ENCODE assay signal across 12 cellular contexts in genomic region chr6:138844203-138844602, GRCh38. TPM values are rescaled to one million over a fixed set of nuclear protein-coding genes. Genes with fewer than 3 reads are reported as not detected.
A peak's percentile ranks its signal among the peaks of the same experiment; 100 is the strongest.
DNase-seq lines count a peak whose midpoint lies in the region; ATAC-seq and TF ChIP-seq lines count a peak whose summit lies in the region.
"Had no signal": no experiment of that assay in that cellular context is flagged by ENCODE, and none has a peak within 500 bp of the region (broad histone marks: within the 10 kb centered on the region; RNA-seq: fewer than 3 reads in every experiment).

No MANE protein-coding gene starts in this region.

- POLR2A ChIA-PET in HEK293 (lab: Yijun Ruan, JAX) = no interaction called here

- no peaks in the 10 kb centered on the region for H3K4me1 Mint-ChIP-seq in glutamatergic neuron (ENCODE audit: low read depth, unreplicated experiment)

- H3K36me3 ChIP-seq in HEK293 (ENCODE audit: control insufficient read depth in 2 of 2, insufficient read depth in 1 of 2, low read length in 2 of 2) (no peaks in the 10 kb centered on the region), skeletal muscle satellite cell (ENCODE audit: insufficient read depth, low read length) (no peaks in the 10 kb centered on the region), BE2C (no peaks in the 10 kb centered on the region)
- H3K36me3 ChIP-seq: thyroid gland had no signal

- H3K27ac Mint-ChIP-seq in glutamatergic neuron (ENCODE audit: unreplicated experiment) = no peak overlapping the region

- H3K9me3 ChIP-seq in HEK293 (ENCODE audit: control insufficient read depth, insufficient read depth, low read depth, low read length) (no peaks in the 10 kb centered on the region), skeletal muscle satellite cell (replicated peaks; ENCODE audit: low read length) (no peaks in the 10 kb centered on the region), BE2C (no peaks in the 10 kb centered on the region)
- H3K9me3 ChIP-seq: thyroid gland had no signal

- H3K27me3 ChIP-seq in skeletal muscle satellite cell (ENCODE audit: control insufficient read depth, insufficient read depth, low read length) = no peaks in the 10 kb centered on the region
- H3K27me3 ChIP-seq in BE2C = no peaks in the 10 kb centered on the region
- H3K27me3 ChIP-seq: thyroid gland had no signal

- CTCF ChIA-PET in HEK293 (lab: Yijun Ruan, JAX) = interaction anchor here (0.6 to 1.3 kb wide), 3 partner anchors 11 to 375 kb away, joined by 3 to 4 read pairs (median 3); no protein-coding TSS in a partner anchor

- peak; percentile 98 for ATAC-seq in Right ventricle myocardium superior (ENCODE audit: poor library complexity)
- no peak for ATAC-seq in GM18861 (IDR thresholded peaks at IDR 0.05; ENCODE audit: unreplicated experiment)

- 0 out of 2 replicates have a peak, but pooled peaks cover 3% of the 10 kb centered on the region for H3K4me1 ChIP-seq in HEK293 (ENCODE audit: control insufficient read depth, insufficient read depth, low read length)
- peaks cover 8% of the 10 kb centered on the region for H3K4me1 ChIP-seq in skeletal muscle satellite cell (ENCODE audit: control insufficient read depth, insufficient read depth, low read length)
- no peaks in the 10 kb centered on the region for H3K4me1 ChIP-seq in BE2C

- peaks cover 4% of the 10 kb centered on the region for H3K36me3 Mint-ChIP-seq in glutamatergic neuron (ENCODE audit: unreplicated experiment)

- no peak overlapping the region for H3K4me3 Mint-ChIP-seq in glutamatergic neuron (ENCODE audit: unreplicated experiment)

- H3K27me3 Mint-ChIP-seq in glutamatergic neuron (ENCODE audit: unreplicated experiment) = peaks cover 3% of the 10 kb centered on the region

- TF ChIP-seq CTCF in HEK293 (tag by site-specific recombination; IDR thresholded peaks at IDR 0.05) (no peak), BE2C (IDR thresholded peaks at IDR 0.05; ENCODE audit: low read depth, low read length) (no peak), glutamatergic neuron (IDR thresholded peaks at IDR 0.05; ENCODE audit: partially characterized antibody, unreplicated experiment) (no peak)

- H3K4me2 ChIP-seq in skeletal muscle satellite cell (ENCODE audit: low read length) = peak overlapping the region; percentile 26

- H3K9ac ChIP-seq in skeletal muscle satellite cell (ENCODE audit: low read depth, low read length) = no peak overlapping the region

- intact Hi-C loops in Right ventricle myocardium superior (cut with DNase I) = no loop called here

- peak; percentile 34 for DNase-seq in RPMI7951 (ENCODE audit: low read depth)
- peak; percentile 80 for DNase-seq in Right ventricle myocardium superior
- no peak for DNase-seq in BE2C
- no peak for DNase-seq in glutamatergic neuron
- DNase-seq: activated CD4-positive, alpha-beta T cell treated with anti-CD3 and anti-CD28 coated beads, Interleukin-2, amount 50 U/mL, for 1 hour; RPMI8226; stimulated activated CD4-positive, alpha-beta T cell treated with anti-CD3 and anti-CD28 coated beads, Interleukin-2, amount 100 ng/mL, for 48 hours; thyroid gland had no signal

- peak overlapping the region; percentile 51 for H3K27ac ChIP-seq in HEK293 (ENCODE audit: extremely low read depth, low read depth, low read length)
- H3K27ac ChIP-seq: thyroid gland had no signal

- H3K9me3 Mint-ChIP-seq in glutamatergic neuron (ENCODE audit: unreplicated experiment) = no peaks in the 10 kb centered on the region

- no peak overlapping the region for H3K4me3 ChIP-seq in HEK293 (ENCODE audit: low read depth, low read length)
- H3K4me3 ChIP-seq in skeletal muscle satellite cell (ENCODE audit: low read length) = no peak overlapping the region
- no peak overlapping the region for H3K4me3 ChIP-seq in BE2C (ENCODE audit: low read depth, low read length)
- H3K4me3 ChIP-seq: thyroid gland had no signal

TF ChIP-seq in HEK293, 187 proteins besides CTCF, POLR2A, EP300 and RAD21 (continues in another document):
- no peak for TF ChIP-seq ZBTB26 (tag by site-specific recombination; optimal IDR thresholded peaks at IDR 0.05)
- TF ChIP-seq ZNF521 (tag by site-specific recombination; IDR thresholded peaks at IDR 0.05) = no peak
- TF ChIP-seq KLF16 (tag by site-specific recombination; IDR thresholded peaks at IDR 0.05) = no peak
- TF ChIP-seq OVOL3 (tag by site-specific recombination; IDR thresholded peaks at IDR 0.05) = no peak
- TF ChIP-seq PRDM10 (tag by site-specific recombination; IDR thresholded peaks at IDR 0.05) = peak; percentile 95
- TF ChIP-seq ZNF37A (tag by site-specific recombination; IDR thresholded peaks at IDR 0.05) = no peak
- TF ChIP-seq ZNF76 (tag by site-specific recombination; IDR thresholded peaks at IDR 0.05; ENCODE audit: borderline replicate concordance, low read depth) = no peak
- TF ChIP-seq ZNF2 (tag by site-specific recombination; IDR thresholded peaks at IDR 0.05) = no peak
- TF ChIP-seq ZBTB20 (tag by site-specific recombination; IDR thresholded peaks at IDR 0.05) = peak; percentile 23; the same call in 1 of the 2 replicates
- TF ChIP-seq ZNF174 (tag by site-specific recombination; IDR thresholded peaks at IDR 0.05) = no peak
- no peak for TF ChIP-seq ZNF837 (tag by site-specific recombination; IDR thresholded peaks at IDR 0.05)
- no peak for TF ChIP-seq ZNF133 (tag by site-specific recombination; IDR thresholded peaks at IDR 0.05)
- TF ChIP-seq ZBTB11 (tag by site-specific recombination; conservative IDR thresholded peaks at IDR 0.05; ENCODE audit: low read depth) = no peak
- no peak for TF ChIP-seq ZNF501 (tag by site-specific recombination; IDR thresholded peaks at IDR 0.05)
- TF ChIP-seq ZNF549 (tag by site-specific recombination; IDR thresholded peaks at IDR 0.05) = no peak
- TF ChIP-seq HOXA7 (CRISPR knock-in tag; IDR thresholded peaks at IDR 0.05; ENCODE audit: borderline replicate concordance) = no peak
- TF ChIP-seq MYNN (tag by site-specific recombination; IDR thresholded peaks at IDR 0.05; ENCODE audit: borderline replicate concordance) = no peak

RNA-seq across cellular contexts. Expression of gene ECT2L, which starts 48.3 kb away (rescaled TPM):
- total RNA-seq in RPMI7951 (2014; rRNA removed; shearing (Covaris generic)) = not detected in 2 replicates
- total RNA-seq in Right ventricle myocardium superior (0.70 TPM), glutamatergic neuron (ENCODE audit: unreplicated experiment) (2.7 TPM)
- total RNA-seq in skeletal muscle satellite cell (2012; rRNA removed) = not detected in 2 replicates
- not detected for polyA plus RNA-seq in BE2C (2012; ENCODE audit: insufficient read depth, insufficient read length, low read depth)
- total RNA-seq: epithelial cell of proximal tubule had no signal

Comparison
In these comparisons a context has a peak if more than half of its experiments do, and no peak if none do; other contexts are left out.
1. DNase-seq: peak in RPMI7951 (single experiment) and Right ventricle myocardium superior (single experiment); none in BE2C (single experiment) and glutamatergic neuron (single experiment).